Comparison of ENCODE assay signal across 26 cellular contexts in the genomic region with DNA sequence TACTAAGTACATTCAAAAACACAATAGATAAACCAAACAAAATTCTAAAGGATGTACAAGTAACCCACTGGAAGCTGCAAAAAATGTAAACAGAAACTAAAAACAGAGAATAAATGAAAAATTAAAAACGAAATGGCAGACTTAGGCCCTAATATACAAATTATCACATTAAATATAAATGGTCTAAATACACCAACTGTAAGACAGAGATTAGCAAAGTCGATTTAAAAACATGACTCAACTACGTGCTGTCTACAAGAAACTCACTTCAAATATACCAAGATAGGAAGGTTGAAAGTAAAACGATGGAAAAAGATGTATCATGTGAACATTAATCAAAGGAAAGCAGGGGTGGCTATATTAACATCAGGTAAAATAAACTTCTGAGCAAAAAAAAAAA.
"Had no signal": no experiment of that assay in that cellular context is flagged by ENCODE, and none has a peak within 500 bp of the region (broad histone marks: within the 10 kb centered on the region; RNA-seq: fewer than 3 reads in every experiment).

No MANE protein-coding gene starts in this region.

- H3K4me2 ChIP-seq: smooth muscle cell had no signal

- H3K4me3 ChIP-seq: esophagus squamous epithelium, left lung, lower lobe of right lung, psoas muscle, smooth muscle cell, tibial nerve had no signal

- H3K27me3 ChIP-seq: esophagus squamous epithelium, left lung, tibial nerve had no signal

- DNase-seq: activated CD4-positive, alpha-beta T cell treated with anti-CD3 and anti-CD28 coated beads, Interleukin-2, amount 10 ng/mL, durations not matched to agents 24 days and 14 days; activated CD4-positive, CD25-positive, alpha-beta regulatory T cell; activated CD8-positive, alpha-beta memory T cell treated with anti-CD3 and anti-CD28 coated beads, Interleukin-2, amount 10 ng/mL, durations not matched to agents 7 days and 5 days; activated CD8-positive, alpha-beta T cell treated with anti-CD3 and anti-CD28 coated beads, Interleukin-2, amount 10 ng/mL, durations not matched to agents 7 days and 5 days; activated effector memory CD4-positive, alpha-beta T cell treated with Interleukin-2 at 50 U/mL for 16 hours; activated naive CD4-positive, alpha-beta T cell treated with anti-CD3 and anti-CD28 coated beads for 36 hours; activated naive CD8-positive, alpha-beta T cell treated with anti-CD3 and anti-CD28 coated beads for 36 hours; amniotic stem cell; caudate nucleus; cortex of kidney; esophagus squamous epithelium; foreskin melanocyte; left lung; lower lobe of right lung; mesenchymal stem cell; naive thymus-derived CD8-positive, alpha-beta T cell; occipital lobe; psoas muscle; stimulated activated CD4-positive, alpha-beta T cell treated with anti-CD3 and anti-CD28 coated beads, Interleukin-15, amount 100 ng/mL, for 24 hours; stimulated activated CD4-positive, alpha-beta T cell treated with anti-CD3 and anti-CD28 coated beads, Interleukin-2, amount 100 ng/mL, for 24 hours; stimulated activated naive CD4-positive, alpha-beta T cell treated with Interleukin-2 at 50 U/mL for 16 hours had no signal

- ATAC-seq: activated CD8-positive, alpha-beta memory T cell treated with anti-CD3 and anti-CD28 coated beads, Interleukin-2, amount 10 ng/mL, durations not matched to agents 7 days and 5 days; activated CD8-positive, alpha-beta T cell treated with anti-CD3 and anti-CD28 coated beads, Interleukin-2, amount 10 ng/mL, durations not matched to agents 7 days and 5 days; left lung; lower lobe of right lung; naive thymus-derived CD8-positive, alpha-beta T cell; psoas muscle had no signal

- H3K27ac ChIP-seq: esophagus squamous epithelium, lower lobe of right lung, parathyroid adenoma, psoas muscle, tibial nerve had no signal

- H3K4me1 ChIP-seq: esophagus squamous epithelium, parathyroid adenoma, psoas muscle, tibial nerve had no signal

- H3K9ac ChIP-seq: parathyroid adenoma had no signal

- FAIRE-seq: astrocyte, islet of Langerhans had no signal

- H3K79me2 ChIP-seq: parathyroid adenoma had no signal

- H2AFZ ChIP-seq: parathyroid adenoma had no signal
